In genomic region chr12:14327717-14328116, GRCh38 we compare ENCODE assay signal across 14 cellular contexts. TPM values are rescaled to one million over a fixed set of nuclear protein-coding genes. Genes with fewer than 3 reads are reported as not detected.
DNase-seq lines count a peak whose midpoint lies in the region; ATAC-seq and TF ChIP-seq lines count a peak whose summit lies in the region.
"Had no signal": no experiment of that assay in that cellular context is flagged by ENCODE, and none has a peak within 500 bp of the region (broad histone marks: within the 10 kb centered on the region; RNA-seq: fewer than 3 reads in every experiment).

No MANE protein-coding gene starts in this region.

- TF ChIP-seq CTCF in esophagus squamous epithelium (IDR thresholded peaks at IDR 0.05): no peak

- DNase-seq in HCEC 1CT (peak; percentile 39), SIG-M5 (lab: John Stamatoyannopoulos, UW) (peak; percentile 81), esophagus squamous epithelium (lab: John Stamatoyannopoulos, UW) (no peak), HuH-7.5 (ENCODE audit: low spot score) (no peak), left colon (no peak), kidney glomerular epithelial cell (lab: John Stamatoyannopoulos, UW) (no peak)
- DNase-seq: COR-L47, dermis blood vessel endothelial cell, H7, hypothalamus, NCI-H2227 treated with DMSO at 0.1 percent for 48 hours had no signal

- 12 to 24% methylated on average over 1 of the region's 1 CpG for WGBS in esophagus squamous epithelium, 2 donors

- H3K4me3 Mint-ChIP-seq in stimulated activated memory B cell treated with anti-CD40 and anti-IgM and Interleukin-4, amounts not matched to agents 10 μg/mL and 1 μg/mL and 100 μg/mL, for 72 hours: no peak overlapping the region
- H3K4me3 Mint-ChIP-seq: activated naive CD4-positive, alpha-beta T cell treated with anti-CD3 and anti-CD28 coated beads, Interleukin-2, amount 50 U/mL, for 24 hours had no signal

- H3K4me1 ChIP-seq in esophagus squamous epithelium: peaks cover 0 to 10% (median 3%) of the 10 kb centered on the region in 3 donors

- no peak overlapping the region for H3K4me3 ChIP-seq in esophagus squamous epithelium

- TF ChIP-seq POLR2A in esophagus squamous epithelium (IDR thresholded peaks at IDR 0.05): no peak

- H3K27ac Mint-ChIP-seq in stimulated activated memory B cell treated with anti-CD40 and anti-IgM and Interleukin-4, amounts not matched to agents 10 μg/mL and 1 μg/mL and 100 μg/mL, for 72 hours: peak overlapping the region; percentile 63
- H3K27ac Mint-ChIP-seq: activated naive CD4-positive, alpha-beta T cell treated with anti-CD3 and anti-CD28 coated beads, Interleukin-2, amount 50 U/mL, for 24 hours had no signal

- ATAC-seq in stimulated activated memory B cell treated with anti-CD40 and anti-IgM and Interleukin-4, amounts not matched to agents 10 μg/mL and 1 μg/mL and 100 μg/mL, for 72 hours: peak; percentile 67
- ATAC-seq in GM21360 (IDR thresholded peaks at IDR 0.05; ENCODE audit: unreplicated experiment) (no peak), left colon (no peak)

- peaks cover 6% of the 10 kb centered on the region for H3K36me3 Mint-ChIP-seq in stimulated activated memory B cell treated with anti-CD40 and anti-IgM and Interleukin-4, amounts not matched to agents 10 μg/mL and 1 μg/mL and 100 μg/mL, for 72 hours
- H3K36me3 Mint-ChIP-seq: activated naive CD4-positive, alpha-beta T cell treated with anti-CD3 and anti-CD28 coated beads, Interleukin-2, amount 50 U/mL, for 24 hours had no signal

- no peaks in the 10 kb centered on the region for H3K27me3 Mint-ChIP-seq in stimulated activated memory B cell treated with anti-CD40 and anti-IgM and Interleukin-4, amounts not matched to agents 10 μg/mL and 1 μg/mL and 100 μg/mL, for 72 hours
- H3K27me3 Mint-ChIP-seq: activated naive CD4-positive, alpha-beta T cell treated with anti-CD3 and anti-CD28 coated beads, Interleukin-2, amount 50 U/mL, for 24 hours had no signal

- peaks cover 2% of the 10 kb centered on the region for H3K9me3 Mint-ChIP-seq in stimulated activated memory B cell treated with anti-CD40 and anti-IgM and Interleukin-4, amounts not matched to agents 10 μg/mL and 1 μg/mL and 100 μg/mL, for 72 hours
- H3K9me3 Mint-ChIP-seq: activated naive CD4-positive, alpha-beta T cell treated with anti-CD3 and anti-CD28 coated beads, Interleukin-2, amount 50 U/mL, for 24 hours had no signal

- peaks cover 0 to 11% (median 0%) of the 10 kb centered on the region in 3 donors for H3K9me3 ChIP-seq in esophagus squamous epithelium

- H3K36me3 ChIP-seq in esophagus squamous epithelium: no peaks in the 10 kb centered on the region

- no peaks in the 10 kb centered on the region for H3K27me3 ChIP-seq in esophagus squamous epithelium

- H3K4me1 Mint-ChIP-seq in stimulated activated memory B cell treated with anti-CD40 and anti-IgM and Interleukin-4, amounts not matched to agents 10 μg/mL and 1 μg/mL and 100 μg/mL, for 72 hours: peaks cover 6% of the 10 kb centered on the region
- H3K4me1 Mint-ChIP-seq: activated naive CD4-positive, alpha-beta T cell treated with anti-CD3 and anti-CD28 coated beads, Interleukin-2, amount 50 U/mL, for 24 hours had no signal

- peak overlapping the region; percentile 25 to 60 (median 44) for H3K27ac ChIP-seq in esophagus squamous epithelium

- intact Hi-C loops in esophagus squamous epithelium (cut with DNase I) (no loop called here), left colon (cut with DNase I, micrococcal nuclease) (no loop called here)

RNA-seq across cellular contexts. Expression of gene ATF7IP, which starts 37.8 kb away (rescaled TPM):
- 10 to 100 TPM; 29.2 to 38.7 (median 34.8) TPM for total RNA-seq in esophagus squamous epithelium
- total RNA-seq in left colon: 10 to 100 TPM; 42.9 to 46.3 TPM

Comparison
In these comparisons a context has a peak if more than half of its experiments do, and no peak if none do; other contexts are left out.
1. DNase-seq: peak in HCEC 1CT (single experiment) and SIG-M5 (single experiment); none in esophagus squamous epithelium (single experiment), HuH-7.5 (single experiment), left colon (0 of 2) and kidney glomerular epithelial cell (single experiment).